ENCODE assay signal across 19 cellular contexts in genomic region chr14:101128478-101129450, GRCh38.
DNase-seq lines count a peak whose midpoint lies in the region; ATAC-seq and TF ChIP-seq lines count a peak whose summit lies in the region.
"Had no signal": no experiment of that assay in that cellular context is flagged by ENCODE, and none has a peak within 500 bp of the region (broad histone marks: within the 10 kb centered on the region; RNA-seq: fewer than 3 reads in every experiment).

No MANE protein-coding gene starts in this region.

- TF ChIP-seq CTCF in activated CD8-positive, alpha-beta T cell treated with anti-CD3 and anti-CD28 coated beads for 36 hours (IDR thresholded peaks at IDR 0.05) = no peak
- TF ChIP-seq CTCF in Peyer's patch (IDR thresholded peaks at IDR 0.05) = no peak
- no peak for TF ChIP-seq CTCF in stomach (IDR thresholded peaks at IDR 0.05)

- H3K4me3 ChIP-seq in Peyer's patch = no peak overlapping the region
- H3K4me3 ChIP-seq in mesendoderm (ENCODE audit: low read length) = no peak overlapping the region
- no peak overlapping the region for H3K4me3 ChIP-seq in stomach
- H3K4me3 ChIP-seq: gastrocnemius medialis, spleen, thoracic aorta had no signal

- H3K36me3 ChIP-seq in Peyer's patch = no peaks in the 10 kb centered on the region
- no peaks in the 10 kb centered on the region for H3K36me3 ChIP-seq in mesendoderm (ENCODE audit: control insufficient read depth, insufficient read depth, low read length)
- H3K36me3 ChIP-seq in stomach = no peaks in the 10 kb centered on the region
- H3K36me3 ChIP-seq: gastrocnemius medialis, spleen, thoracic aorta had no signal

- H3K4me1 Mint-ChIP-seq in activated CD8-positive, alpha-beta T cell treated with anti-CD3 and anti-CD28 coated beads, Interleukin-2, amount 10 ng/mL, durations not matched to agents 7 days and 5 days (ENCODE audit: low read depth) = no peaks in the 10 kb centered on the region
- no peaks in the 10 kb centered on the region for H3K4me1 Mint-ChIP-seq in activated CD8-positive, alpha-beta T cell treated with anti-CD3 and anti-CD28 coated beads for 36 hours (ENCODE audit: low read depth)
- H3K4me1 Mint-ChIP-seq: activated naive CD8-positive, alpha-beta T cell treated with anti-CD3 and anti-CD28 coated beads for 36 hours had no signal

- H3K4me2 ChIP-seq in mesendoderm (ENCODE audit: low read length) = no peak overlapping the region

- no peaks in the 10 kb centered on the region for H3K27me3 ChIP-seq in Peyer's patch
- no peaks in the 10 kb centered on the region for H3K27me3 ChIP-seq in mesendoderm (ENCODE audit: insufficient read depth, low read length, poor library complexity)
- peaks cover 0 to 60% (median 9%) of the 10 kb centered on the region in 3 donors for H3K27me3 ChIP-seq in stomach

- no peaks in the 10 kb centered on the region for H3K36me3 Mint-ChIP-seq in activated CD8-positive, alpha-beta T cell treated with anti-CD3 and anti-CD28 coated beads, Interleukin-2, amount 10 ng/mL, durations not matched to agents 7 days and 5 days (ENCODE audit: low read depth)
- H3K36me3 Mint-ChIP-seq in activated CD8-positive, alpha-beta T cell treated with anti-CD3 and anti-CD28 coated beads for 36 hours (ENCODE audit: low read depth) = no peaks in the 10 kb centered on the region
- H3K36me3 Mint-ChIP-seq: activated naive CD8-positive, alpha-beta T cell treated with anti-CD3 and anti-CD28 coated beads for 36 hours; brain had no signal

- peak overlapping the region; percentile 27 for H3K56ac ChIP-seq in mesendoderm (ENCODE audit: low read length)

- H2AK5ac ChIP-seq in mesendoderm (ENCODE audit: low read length) = peak overlapping the region; percentile 91

- no peak overlapping the region for H4K5ac ChIP-seq in mesendoderm (ENCODE audit: low read length)

- no peak overlapping the region for H3K27ac Mint-ChIP-seq in activated CD8-positive, alpha-beta T cell treated with anti-CD3 and anti-CD28 coated beads, Interleukin-2, amount 10 ng/mL, durations not matched to agents 7 days and 5 days
- H3K27ac Mint-ChIP-seq in activated CD8-positive, alpha-beta T cell treated with anti-CD3 and anti-CD28 coated beads for 36 hours = no peak overlapping the region
- H3K27ac Mint-ChIP-seq: activated naive CD8-positive, alpha-beta T cell treated with anti-CD3 and anti-CD28 coated beads for 36 hours had no signal

- peak overlapping the region; percentile 73 for H3K4ac ChIP-seq in mesendoderm (ENCODE audit: low read depth, low read length)

- H3K27me3 Mint-ChIP-seq in activated CD8-positive, alpha-beta T cell treated with anti-CD3 and anti-CD28 coated beads, Interleukin-2, amount 10 ng/mL, durations not matched to agents 7 days and 5 days (ENCODE audit: low read depth) = peaks cover 11% of the 10 kb centered on the region
- H3K27me3 Mint-ChIP-seq in activated CD8-positive, alpha-beta T cell treated with anti-CD3 and anti-CD28 coated beads for 36 hours = peaks cover 16% of the 10 kb centered on the region
- H3K27me3 Mint-ChIP-seq: brain had no signal

- no CpG with 5 or more reads among the region's 37 CpGs for WGBS in mesendoderm (ENCODE audit: extremely low coverage, insufficient coverage, low lambda C conversion rate)
- WGBS in stomach, 5 donors = 72 to 83% (median 74%) methylated on average over 31 to 37 of the region's 37 CpGs

- no peak overlapping the region for H3K27ac ChIP-seq in Peyer's patch
- no peak overlapping the region for H3K27ac ChIP-seq in mesendoderm (ENCODE audit: low read depth, low read length)
- no peak overlapping the region for H3K27ac ChIP-seq in stomach
- H3K27ac ChIP-seq: epithelial cell of prostate, gastrocnemius medialis, spleen, thoracic aorta had no signal

- POLR2A ChIA-PET in activated CD8-positive, alpha-beta T cell treated with anti-CD3 and anti-CD28 coated beads, Interleukin-2, amount 10 ng/mL, durations not matched to agents 7 days and 5 days (lab: Charles Lee) = no interaction called here
- POLR2A ChIA-PET in activated CD8-positive, alpha-beta T cell treated with anti-CD3 and anti-CD28 coated beads for 36 hours (lab: Charles Lee) = interaction anchor here (1.0 kb wide), 1 partner anchor 10 kb away, joined by 3 read pairs; no protein-coding TSS in a partner anchor

- no peaks in the 10 kb centered on the region for H3K79me1 ChIP-seq in mesendoderm (ENCODE audit: low read length)

- H3K9me3 Mint-ChIP-seq in activated CD8-positive, alpha-beta T cell treated with anti-CD3 and anti-CD28 coated beads, Interleukin-2, amount 10 ng/mL, durations not matched to agents 7 days and 5 days (ENCODE audit: insufficient read depth) = no peaks in the 10 kb centered on the region
- H3K9me3 Mint-ChIP-seq in activated CD8-positive, alpha-beta T cell treated with anti-CD3 and anti-CD28 coated beads for 36 hours = no peaks in the 10 kb centered on the region

- TF ChIP-seq POLR2A in Peyer's patch (IDR thresholded peaks at IDR 0.05) (no peak), stomach (IDR thresholded peaks at IDR 0.05) (no peak)

- H3K4me3 Mint-ChIP-seq in activated CD8-positive, alpha-beta T cell treated with anti-CD3 and anti-CD28 coated beads, Interleukin-2, amount 10 ng/mL, durations not matched to agents 7 days and 5 days = no peak overlapping the region
- H3K4me3 Mint-ChIP-seq in activated CD8-positive, alpha-beta T cell treated with anti-CD3 and anti-CD28 coated beads for 36 hours = no peak overlapping the region
- H3K4me3 Mint-ChIP-seq: activated naive CD8-positive, alpha-beta T cell treated with anti-CD3 and anti-CD28 coated beads for 36 hours had no signal

- DNase-seq in activated CD8-positive, alpha-beta T cell treated with anti-CD3 and anti-CD28 coated beads, Interleukin-2, amount 10 ng/mL, durations not matched to agents 7 days and 5 days = peak; percentile 13
- DNase-seq in activated CD8-positive, alpha-beta T cell treated with anti-CD3 and anti-CD28 coated beads for 36 hours = no peak
- DNase-seq in Peyer's patch = peak in 2 of 3 donors; percentile 21 to 34
- DNase-seq in mesendoderm = no peak
- DNase-seq in stomach = peak; percentile 15
- no peak for DNase-seq in stimulated activated CD4-positive, alpha-beta T cell treated with anti-CD3 and anti-CD28 coated beads, Interleukin-12 subunit alpha, Interleukin-12 subunit beta, amount 100 ng/mL, for 4 hours
- DNase-seq: activated CD4-positive, alpha-beta T cell treated with anti-CD3 and anti-CD28 coated beads for 48 hours; activated naive CD8-positive, alpha-beta T cell treated with anti-CD3 and anti-CD28 coated beads for 36 hours; activated T-cell treated with anti-CD3 and anti-CD28 coated beads, Interleukin-2, amount 50 U/mL, for 48 hours; gastrocnemius medialis; IMR-90; NCI-H1694; NCI-H446; spleen had no signal

- no peaks in the 10 kb centered on the region for H3K9me3 ChIP-seq in Peyer's patch
- no peaks in the 10 kb centered on the region for H3K9me3 ChIP-seq in stomach
- H3K9me3 ChIP-seq: gastrocnemius medialis, thoracic aorta had no signal

- no peak overlapping the region for H4K8ac ChIP-seq in mesendoderm (ENCODE audit: low read depth, low read length)

- CTCF ChIA-PET in activated CD8-positive, alpha-beta T cell treated with anti-CD3 and anti-CD28 coated beads, Interleukin-2, amount 10 ng/mL, durations not matched to agents 7 days and 5 days (lab: Charles Lee) = no interaction called here
- CTCF ChIA-PET in activated CD8-positive, alpha-beta T cell treated with anti-CD3 and anti-CD28 coated beads for 36 hours (lab: Charles Lee) = no interaction called here

- H3K4me1 ChIP-seq in Peyer's patch = no peaks in the 10 kb centered on the region
- peaks cover 9% of the 10 kb centered on the region for H3K4me1 ChIP-seq in mesendoderm (ENCODE audit: control insufficient read depth, low read depth, low read length)
- no peaks in the 10 kb centered on the region for H3K4me1 ChIP-seq in stomach
- H3K4me1 ChIP-seq: gastrocnemius medialis, spleen had no signal

- no peak overlapping the region for H2BK5ac ChIP-seq in mesendoderm (ENCODE audit: low read length)

- TF ChIP-seq EP300 in stomach (IDR thresholded peaks at IDR 0.05) = no peak

- no peak for ATAC-seq in activated CD8-positive, alpha-beta T cell treated with anti-CD3 and anti-CD28 coated beads, Interleukin-2, amount 10 ng/mL, durations not matched to agents 7 days and 5 days
- no peak for ATAC-seq in activated CD8-positive, alpha-beta T cell treated with anti-CD3 and anti-CD28 coated beads for 36 hours
- ATAC-seq in HG02852 (IDR thresholded peaks at IDR 0.05; ENCODE audit: unreplicated experiment) (no peak), GM18511 (IDR thresholded peaks at IDR 0.05; ENCODE audit: unreplicated experiment) (no peak)
- ATAC-seq: gastrocnemius medialis had no signal

- no peak overlapping the region for H3K9ac ChIP-seq in mesendoderm (ENCODE audit: low read length)

- no peaks in the 10 kb centered on the region for H3K79me2 ChIP-seq in mesendoderm (ENCODE audit: control insufficient read depth, insufficient read depth, low read length)

- H2BK120ac ChIP-seq in mesendoderm (ENCODE audit: low read depth, low read length) = peak overlapping the region; percentile 32

- H3K23ac ChIP-seq in mesendoderm (ENCODE audit: low read length) = no peak overlapping the region

- intact Hi-C loops in activated CD8-positive, alpha-beta T cell treated with anti-CD3 and anti-CD28 coated beads for 36 hours (cut with micrococcal nuclease) = no loop called here
- intact Hi-C loops in stomach (cut with DNase I; ENCODE audit: low total_unique reads) = no loop called here

- no peak overlapping the region for H2BK15ac ChIP-seq in mesendoderm (replicated peaks; ENCODE audit: low read depth)

- peak overlapping the region; percentile 66 for H3K18ac ChIP-seq in mesendoderm (ENCODE audit: low read length)

Comparison
In these comparisons a context has a peak if more than half of its experiments do, and no peak if none do; other contexts are left out.
1. DNase-seq: peak in activated CD8-positive, alpha-beta T cell treated with anti-CD3 and anti-CD28 coated beads, Interleukin-2, amount 10 ng/mL, durations not matched to agents 7 days and 5 days (single experiment), Peyer's patch (2 of 3) and stomach (single experiment); none in activated CD8-positive, alpha-beta T cell treated with anti-CD3 and anti-CD28 coated beads for 36 hours (single experiment), mesendoderm (single experiment) and stimulated activated CD4-positive, alpha-beta T cell treated with anti-CD3 and anti-CD28 coated beads, Interleukin-12 subunit alpha, Interleukin-12 subunit beta, amount 100 ng/mL, for 4 hours (single experiment).